Comparison of ENCODE assay signal across 26 cellular contexts in genomic region chr7:45414226-45414625, GRCh38.
"Had no signal": no experiment of that assay in that cellular context is flagged by ENCODE, and none has a peak within 500 bp of the region (broad histone marks: within the 10 kb centered on the region; RNA-seq: fewer than 3 reads in every experiment).

No MANE protein-coding gene starts in this region.

- H3K4me3 ChIP-seq: heart right ventricle, hepatocyte, left lung, lower lobe of right lung, ovary, right atrium auricular region, skin epidermis, tibial nerve, upper lobe of left lung, uterus had no signal

- ATAC-seq: heart right ventricle; left cardiac atrium; left lung; naive thymus-derived CD8-positive, alpha-beta T cell; sciatic nerve; stimulated activated naive CD8-positive, alpha-beta T cell treated with anti-CD3 and anti-CD28 coated beads, Interleukin-15, amount 100 ng/mL, for 72 hours had no signal

- H3K36me3 Mint-ChIP-seq: naive thymus-derived CD8-positive, alpha-beta T cell had no signal

- FAIRE-seq: keratinocyte had no signal

- DNase-seq: heart right ventricle; kidney glomerular epithelial cell; left cardiac atrium; left lung; lower lobe of right lung; mammary epithelial cell; mesenchymal stem cell; naive thymus-derived CD8-positive, alpha-beta T cell; ovary; stimulated activated CD4-positive, alpha-beta T cell treated with anti-CD3 and anti-CD28 coated beads, Interleukin-12 subunit alpha, Interleukin-12 subunit beta, amount 100 ng/mL, for 4 hours; stimulated activated CD4-positive, alpha-beta T cell treated with anti-CD3 and anti-CD28 coated beads, Interleukin-15, amount 100 ng/mL, for 24 hours; stimulated activated CD4-positive, alpha-beta T cell treated with anti-CD3 and anti-CD28 coated beads, Interleukin-2, amount 100 ng/mL, for 24 hours; stimulated activated CD4-positive, alpha-beta T cell treated with anti-CD3 and anti-CD28 coated beads, Interleukin-4, amount 100 ng/mL, for 1 hour; stimulated activated naive CD4-positive, alpha-beta T cell treated with Interleukin-2 at 50 U/mL for 16 hours; stimulated activated naive CD8-positive, alpha-beta T cell treated with anti-CD3 and anti-CD28 coated beads, Interleukin-15, amount 100 ng/mL, for 72 hours; substantia nigra; uterus had no signal

- H3K4me1 Mint-ChIP-seq: naive thymus-derived CD8-positive, alpha-beta T cell; nephron had no signal

- H3K4me3 Mint-ChIP-seq: naive thymus-derived CD8-positive, alpha-beta T cell; nephron; stimulated activated naive CD8-positive, alpha-beta T cell treated with anti-CD3 and anti-CD28 coated beads, Interleukin-15, amount 100 ng/mL, for 72 hours had no signal

- H3K27me3 ChIP-seq: hepatocyte, left lung, ovary, right atrium auricular region, tibial nerve, upper lobe of left lung, uterus had no signal

- H3K4me1 ChIP-seq: heart right ventricle, left lung, lower lobe of right lung, right atrium auricular region, tibial nerve, upper lobe of left lung, uterus had no signal

- H3K27ac ChIP-seq: heart right ventricle, hepatocyte, left lung, lower lobe of right lung, ovary, right atrium auricular region, skin epidermis, tibial nerve, upper lobe of left lung, uterus had no signal

- H3K9me3 ChIP-seq: lower lobe of right lung, ovary, right atrium auricular region, uterus had no signal

- H3K27ac Mint-ChIP-seq: naive thymus-derived CD8-positive, alpha-beta T cell; nephron; progenitor cell of endocrine pancreas; stimulated activated naive CD8-positive, alpha-beta T cell treated with anti-CD3 and anti-CD28 coated beads, Interleukin-15, amount 100 ng/mL, for 72 hours had no signal

- H3K36me3 ChIP-seq: heart right ventricle, left lung, lower lobe of right lung, ovary, right atrium auricular region, tibial nerve, upper lobe of left lung, uterus had no signal
